11 cellular contexts compared by ENCODE assay signal in genomic region chr5:138974227-138975063, GRCh38.
DNase-seq lines count a peak whose midpoint lies in the region.
"Had no signal": no experiment of that assay in that cellular context is flagged by ENCODE, and none has a peak within 500 bp of the region (broad histone marks: within the 10 kb centered on the region; RNA-seq: fewer than 3 reads in every experiment).

No MANE protein-coding gene starts in this region.

- H3K4me1 ChIP-seq in stomach smooth muscle (ENCODE audit: control insufficient read depth, insufficient read depth, low read length) (peaks cover 19% of the 10 kb centered on the region), SJCRH30 (peaks cover 13% of the 10 kb centered on the region)

- H3K36me3 ChIP-seq in stomach smooth muscle (ENCODE audit: control insufficient read depth in 2 of 2, insufficient read depth in 2 of 2, low read length in 2 of 2) (peaks cover 0 to 3% of the 10 kb centered on the region in 2 donors), SJCRH30 (no peaks in the 10 kb centered on the region)

- H3K9ac ChIP-seq in stomach smooth muscle (ENCODE audit: low read length in 2 of 2) = peak overlapping the region in 1 of 2 donors; percentile 13

- no peaks in the 10 kb centered on the region for H3K27me3 ChIP-seq in stomach smooth muscle (ENCODE audit: control insufficient read depth in 1 of 2, insufficient read depth in 2 of 2, low read length in 2 of 2)
- H3K27me3 ChIP-seq in SJCRH30 = no peaks in the 10 kb centered on the region

- no peak overlapping the region for H3K27ac Mint-ChIP-seq in activated T-cell treated with anti-CD3 and anti-CD28 coated beads, Interleukin-2, amount 50 U/mL, for 24 hours
- H3K27ac Mint-ChIP-seq: activated naive CD8-positive, alpha-beta T cell treated with anti-CD3 and anti-CD28 coated beads, Interleukin-2, amount 50 U/mL, for 24 hours; stimulated activated effector memory CD8-positive, alpha-beta T cell treated with anti-CD3 and anti-CD28 coated beads, Interleukin-12 subunit alpha, Interleukin-12 subunit beta, amount 100 ng/mL, for 72 hours had no signal

- no peak overlapping the region for H3K4me3 Mint-ChIP-seq in activated T-cell treated with anti-CD3 and anti-CD28 coated beads, Interleukin-2, amount 50 U/mL, for 24 hours
- H3K4me3 Mint-ChIP-seq: activated naive CD8-positive, alpha-beta T cell treated with anti-CD3 and anti-CD28 coated beads, Interleukin-2, amount 50 U/mL, for 24 hours; naive B cell; stimulated activated effector memory CD8-positive, alpha-beta T cell treated with anti-CD3 and anti-CD28 coated beads, Interleukin-12 subunit alpha, Interleukin-12 subunit beta, amount 100 ng/mL, for 72 hours had no signal

- H3K36me3 Mint-ChIP-seq in activated T-cell treated with anti-CD3 and anti-CD28 coated beads, Interleukin-2, amount 50 U/mL, for 24 hours (ENCODE audit: low read depth) = no peaks in the 10 kb centered on the region
- H3K36me3 Mint-ChIP-seq: naive B cell; stimulated activated effector memory CD8-positive, alpha-beta T cell treated with anti-CD3 and anti-CD28 coated beads, Interleukin-12 subunit alpha, Interleukin-12 subunit beta, amount 100 ng/mL, for 72 hours had no signal

- H3K27ac ChIP-seq in stomach smooth muscle (ENCODE audit: low read length) (peak overlapping the region; percentile 37), SJCRH30 (no peak overlapping the region)

- H3K9me3 ChIP-seq in stomach smooth muscle (ENCODE audit: control insufficient read depth in 2 of 2, low read length in 2 of 2) = no peaks in the 10 kb centered on the region
- H3K9me3 ChIP-seq in SJCRH30 (replicated peaks) = no peaks in the 10 kb centered on the region

- H3K27me3 Mint-ChIP-seq in activated T-cell treated with anti-CD3 and anti-CD28 coated beads, Interleukin-2, amount 50 U/mL, for 24 hours = no peaks in the 10 kb centered on the region
- H3K27me3 Mint-ChIP-seq: activated naive CD8-positive, alpha-beta T cell treated with anti-CD3 and anti-CD28 coated beads, Interleukin-2, amount 50 U/mL, for 24 hours; naive B cell had no signal

- H3K9me3 Mint-ChIP-seq in activated T-cell treated with anti-CD3 and anti-CD28 coated beads, Interleukin-2, amount 50 U/mL, for 24 hours = no peaks in the 10 kb centered on the region
- H3K9me3 Mint-ChIP-seq: activated naive CD8-positive, alpha-beta T cell treated with anti-CD3 and anti-CD28 coated beads, Interleukin-2, amount 50 U/mL, for 24 hours; naive B cell; stimulated activated effector memory CD8-positive, alpha-beta T cell treated with anti-CD3 and anti-CD28 coated beads, Interleukin-12 subunit alpha, Interleukin-12 subunit beta, amount 100 ng/mL, for 72 hours had no signal

- peak; percentile 54 for DNase-seq in NCI-H2196 (lab: John Stamatoyannopoulos, UW; ENCODE audit: unreplicated experiment)
- DNase-seq in cerebellum (ENCODE audit: low spot score) = peak; percentile 38
- DNase-seq in left kidney (ENCODE audit: low read depth, low spot score) = peak; percentile 94
- DNase-seq in SJCRH30 = no peak
- no peak for DNase-seq in activated effector memory CD4-positive, alpha-beta T cell treated with anti-CD3 and anti-CD28 coated beads, Interleukin-2, amount 50 U/mL, for 16 hours
- DNase-seq in activated T-cell treated with anti-CD3 and anti-CD28 coated beads, Interleukin-2, amount 50 U/mL, for 24 hours = no peak
- no peak for DNase-seq in activated CD4-positive, alpha-beta T cell treated with anti-CD3 and anti-CD28 coated beads, Interleukin-2, amount 50 U/mL, for 4 hours
- DNase-seq: activated naive CD8-positive, alpha-beta T cell treated with anti-CD3 and anti-CD28 coated beads, Interleukin-2, amount 50 U/mL, for 24 hours; naive B cell had no signal

- H3K4me3 ChIP-seq in stomach smooth muscle (ENCODE audit: low read length in 2 of 2) (no peak overlapping the region), SJCRH30 (no peak overlapping the region)

- peaks cover 3% of the 10 kb centered on the region for H3K4me1 Mint-ChIP-seq in activated T-cell treated with anti-CD3 and anti-CD28 coated beads, Interleukin-2, amount 50 U/mL, for 24 hours (ENCODE audit: low read depth)
- H3K4me1 Mint-ChIP-seq: naive B cell had no signal

Comparison
In these comparisons a context has a peak if more than half of its experiments do, and no peak if none do; other contexts are left out.
1. DNase-seq: peak in NCI-H2196 (single experiment), cerebellum (single experiment) and left kidney (single experiment); none in SJCRH30 (0 of 2), activated effector memory CD4-positive, alpha-beta T cell treated with anti-CD3 and anti-CD28 coated beads, Interleukin-2, amount 50 U/mL, for 16 hours (single experiment), activated T-cell treated with anti-CD3 and anti-CD28 coated beads, Interleukin-2, amount 50 U/mL, for 24 hours (single experiment) and activated CD4-positive, alpha-beta T cell treated with anti-CD3 and anti-CD28 coated beads, Interleukin-2, amount 50 U/mL, for 4 hours (0 of 2).